Comparison of ENCODE assay signal across 11 cellular contexts in the genomic region with DNA sequence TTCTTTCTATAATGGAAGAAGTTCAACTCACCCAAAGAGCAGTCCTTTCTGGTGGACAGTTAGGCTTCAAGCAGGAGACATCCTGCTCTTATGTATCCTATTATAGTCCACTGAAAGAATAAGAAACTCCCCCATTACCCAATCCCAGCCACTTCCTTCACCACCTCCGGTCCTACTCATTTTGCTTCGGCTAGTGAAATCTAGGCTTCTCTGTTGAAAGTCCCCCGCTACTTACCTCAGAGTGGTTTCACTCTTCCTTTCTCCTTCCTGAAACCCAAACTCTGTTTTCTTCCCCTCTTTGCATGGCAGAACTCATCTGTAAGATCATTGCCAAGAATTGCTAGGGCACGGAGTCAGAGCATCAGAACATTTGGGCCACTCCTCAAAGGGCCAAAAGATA. TPM values are rescaled to one million over a fixed set of nuclear protein-coding genes. Genes with fewer than 3 reads are reported as not detected.
DNase-seq lines count a peak whose midpoint lies in the region; ATAC-seq, FAIRE-seq and TF ChIP-seq lines count a peak whose summit lies in the region.
"Had no signal": no experiment of that assay in that cellular context is flagged by ENCODE, and none has a peak within 500 bp of the region (broad histone marks: within the 10 kb centered on the region; RNA-seq: fewer than 3 reads in every experiment).

A gene (minus strand): TSS at position 74 of the 400 bp plus-strand sequence. CDS start 635 bp downstream, outside the sequence.

- H3K4me3 ChIP-seq in gastroesophageal sphincter (no peak within 1 kb of the TSS), coronary artery (no peak within 1 kb of the TSS)

- H3K4me3 Mint-ChIP-seq in activated naive CD4-positive, alpha-beta T cell treated with anti-CD3 and anti-CD28 coated beads, Interleukin-2, amount 10 ng/mL, durations not matched to agents 7 days and 5 days: peak within 1 kb of the TSS; percentile 11

- no peak for ATAC-seq in gastroesophageal sphincter

- TF ChIP-seq EP300 in gastroesophageal sphincter (IDR thresholded peaks at IDR 0.05): no peak

- H3K4me1 ChIP-seq in gastroesophageal sphincter: peaks cover 0 to 32% (median 5%) of the 10 kb centered on the region in 3 donors

- no peaks in the 10 kb centered on the region for H3K36me3 Mint-ChIP-seq in activated naive CD4-positive, alpha-beta T cell treated with anti-CD3 and anti-CD28 coated beads, Interleukin-2, amount 10 ng/mL, durations not matched to agents 7 days and 5 days

- TF ChIP-seq CTCF in gastroesophageal sphincter (IDR thresholded peaks at IDR 0.05): no peak
- no peak for TF ChIP-seq CTCF in coronary artery (IDR thresholded peaks at IDR 0.05)

- peaks cover 23% of the 10 kb centered on the region for H3K27me3 Mint-ChIP-seq in activated naive CD4-positive, alpha-beta T cell treated with anti-CD3 and anti-CD28 coated beads, Interleukin-2, amount 10 ng/mL, durations not matched to agents 7 days and 5 days

- peak; percentile 79 for FAIRE-seq in GM19239 (lab: Jason Lieb, UNC)

- peaks cover 49% of the 10 kb centered on the region for H3K4me1 Mint-ChIP-seq in activated naive CD4-positive, alpha-beta T cell treated with anti-CD3 and anti-CD28 coated beads, Interleukin-2, amount 10 ng/mL, durations not matched to agents 7 days and 5 days

- H3K36me3 ChIP-seq in gastroesophageal sphincter: no peaks in the 10 kb centered on the region

- in situ Hi-C loops in KBM-7 (cut with MboI; ENCODE audit: low pct_unique_long_range_greater_than_20kb, low sequenced_read_pairs): no loop called here

- CTCF ChIA-PET in activated naive CD4-positive, alpha-beta T cell treated with anti-CD3 and anti-CD28 coated beads, Interleukin-2, amount 10 ng/mL, durations not matched to agents 7 days and 5 days (lab: Charles Lee): no interaction called here

- peak within 1 kb of the TSS; percentile 81 for H3K27ac Mint-ChIP-seq in activated naive CD4-positive, alpha-beta T cell treated with anti-CD3 and anti-CD28 coated beads, Interleukin-2, amount 10 ng/mL, durations not matched to agents 7 days and 5 days

- H3K9me3 Mint-ChIP-seq in activated naive CD4-positive, alpha-beta T cell treated with anti-CD3 and anti-CD28 coated beads, Interleukin-2, amount 10 ng/mL, durations not matched to agents 7 days and 5 days: no peaks in the 10 kb centered on the region

- DNase-seq in AML-193 (lab: John Stamatoyannopoulos, UW) (peak; percentile 90 to 95), GM19239 (ENCODE audit: insufficient read length, low spot score) (no peak), KBM-7 (peak; percentile 69), RKO (ENCODE audit: low spot score) (no peak), NCI-H2171 (lab: John Stamatoyannopoulos, UW) (no peak), coronary artery (ENCODE audit: low spot score) (no peak)
- peak; percentile 54 for DNase-seq in activated naive CD4-positive, alpha-beta T cell treated with anti-CD3 and anti-CD28 coated beads, Interleukin-2, amount 10 ng/mL, durations not matched to agents 7 days and 5 days
- DNase-seq: NCI-H748 treated with DMSO at 0.1 percent for 48 hours had no signal

- no peaks in the 10 kb centered on the region for H3K9me3 ChIP-seq in gastroesophageal sphincter

- H3K27me3 ChIP-seq in gastroesophageal sphincter: no peaks in the 10 kb centered on the region

- 60 to 77% methylated on average over 3 to 4 of the region's 4 CpGs for WGBS in gastroesophageal sphincter (ENCODE audit: low coverage in 1 of 2), 2 donors

- H3K27ac ChIP-seq in gastroesophageal sphincter (no peak within 1 kb of the TSS), coronary artery (peak within 1 kb of the TSS in 1 of 2 donors; percentile 24)
- H3K27ac ChIP-seq: C4-2B had no signal

- no peak for TF ChIP-seq POLR2A in gastroesophageal sphincter (IDR thresholded peaks at IDR 0.05)

RNA-seq across cellular contexts. Expression of the gene that starts here (rescaled TPM):
- under 1 TPM in 1 of 4 donors, not detected in 3; 0.54 TPM for total RNA-seq in gastroesophageal sphincter
- total RNA-seq: chondrocyte had no signal

Comparison
In these comparisons a context has a peak if more than half of its experiments do, and no peak if none do; other contexts are left out.
1. DNase-seq: peak in AML-193 (2 of 2), KBM-7 (single experiment) and activated naive CD4-positive, alpha-beta T cell treated with anti-CD3 and anti-CD28 coated beads, Interleukin-2, amount 10 ng/mL, durations not matched to agents 7 days and 5 days (single experiment); none in GM19239 (single experiment), RKO (single experiment), NCI-H2171 (single experiment) and coronary artery (single experiment).